24 cellular contexts compared by ENCODE assay signal in genomic region chr9:98569491-98569890, GRCh38.
"Had no signal": no experiment of that assay in that cellular context is flagged by ENCODE, and none has a peak within 500 bp of the region (broad histone marks: within the 10 kb centered on the region; RNA-seq: fewer than 3 reads in every experiment).

No MANE protein-coding gene starts in this region.

- ATAC-seq: activated CD4-positive, alpha-beta T cell treated with anti-CD3 and anti-CD28 coated beads for 36 hours; activated naive CD4-positive, alpha-beta T cell treated with anti-CD3 and anti-CD28 coated beads, Interleukin-2, amount 50 U/mL, for 72 hours; activated T-cell treated with anti-CD3 and anti-CD28 coated beads, Interleukin-2, amount 50 U/mL, for 4 hours; Panc1; Right ventricle myocardium inferior; T-cell had no signal

- DNase-seq: activated CD4-positive, alpha-beta memory T cell treated with anti-CD3 and anti-CD28 coated beads, Interleukin-2, amount 10 ng/mL, durations not matched to agents 7 days and 5 days; activated CD4-positive, alpha-beta T cell treated with anti-CD3 and anti-CD28 coated beads for 36 hours; activated CD4-positive, alpha-beta T cell treated with anti-CD3 and anti-CD28 coated beads, Interleukin-2, amount 50 U/mL, for 1 hour; activated effector memory CD4-positive, alpha-beta T cell treated with anti-CD3 and anti-CD28 coated beads, Interleukin-2, amount 50 U/mL, for 16 hours; activated naive CD4-positive, alpha-beta T cell treated with Interleukin-2 at 50 U/mL for 16 hours; activated T-cell treated with anti-CD3 and anti-CD28 coated beads, Interleukin-2, amount 50 U/mL, for 4 hours; amygdala; brain microvascular endothelial cell; MM.1S; NCI-H1105 treated with DMSO at 0.1 percent for 48 hours; NCI-H1436 treated with DMSO at 0.1 percent for 48 hours; NCI-H187; NCI-H2081; NCI-H446; NCI-H748 treated with DMSO at 0.1 percent for 48 hours; OCI-M1; RPMI8226; T-cell had no signal

- H3K27ac ChIP-seq: brain microvascular endothelial cell, cardiac muscle cell, SK-N-MC, VCaP had no signal
